8 cellular contexts compared by ENCODE assay signal in genomic region chr1:1692324-1692713, GRCh38. TPM values are rescaled to one million over a fixed set of nuclear protein-coding genes. Genes with fewer than 3 reads are reported as not detected.
DNase-seq lines count a peak whose midpoint lies in the region; ATAC-seq and TF ChIP-seq lines count a peak whose summit lies in the region.
"Not testable (repeated sequence)": the region's sequence is repeated elsewhere in the genome, so short reads cannot be mapped to it uniquely, and the experiment has no call there.

No MANE protein-coding gene starts in this region.

- H3K79me2 ChIP-seq in mammary epithelial cell (ENCODE audit: insufficient read depth, low read length): peaks cover 10% of the 10 kb centered on the region

- peak; percentile 37 for ATAC-seq in HG03280 (IDR thresholded peaks at IDR 0.05; ENCODE audit: unreplicated experiment)
- peak; percentile 52 to 63 for ATAC-seq in activated CD4-positive, CD25-positive, alpha-beta regulatory T cell treated with anti-CD3 and anti-CD28 coated beads, Interleukin-2, amount 50 U/mL, for 24 hours

- not testable (repeated sequence) for H4K20me1 ChIP-seq in mammary epithelial cell (ENCODE audit: insufficient read depth, low read length)

- TF ChIP-seq EP300 in transverse colon (IDR thresholded peaks at IDR 0.05; ENCODE audit: low read depth): not testable (repeated sequence)

- H3K36me3 ChIP-seq in mammary epithelial cell (ENCODE audit: insufficient read depth, low read length); iPS-18a (ENCODE audit: control insufficient read depth, low read depth, low read length); transverse colon: not testable (repeated sequence)

- not testable (repeated sequence) for H3K9me3 ChIP-seq in mammary epithelial cell (replicated peaks; ENCODE audit: insufficient read depth, low read length); iPS-18a (ENCODE audit: control insufficient read depth, low read depth, low read length); transverse colon

- not testable (repeated sequence) for H3K27me3 ChIP-seq in mammary epithelial cell (ENCODE audit: insufficient read depth, low read length); iPS-18a (ENCODE audit: control insufficient read depth, insufficient read depth, low read length); transverse colon

- H3K9ac ChIP-seq in mammary epithelial cell (ENCODE audit: insufficient read depth, low read length): peak overlapping the region; percentile 63
- H3K9ac ChIP-seq in iPS-18a (ENCODE audit: low read length): peak overlapping the region; percentile 74

- peak; percentile 33 to 85 for DNase-seq in NCI-H446 (lab: John Stamatoyannopoulos, UW)
- DNase-seq in mammary epithelial cell: peak; percentile 70
- peak; percentile 19 for DNase-seq in renal cortical epithelial cell (ENCODE audit: low read depth)
- not testable (repeated sequence) for DNase-seq in transverse colon

- TF ChIP-seq POLR2A in GM18526 (IDR thresholded peaks at IDR 0.05; ENCODE audit: extremely low read depth, insufficient read length) (peak; percentile 38), transverse colon (IDR thresholded peaks at IDR 0.05) (peak; percentile 22)

- BruUV-seq in mammary epithelial cell (replicated peaks; lab: Mats Ljungman, UMichigan): TSS peak; percentile 45

- CTCF ChIA-PET in mammary epithelial cell (lab: Charles Lee; ENCODE audit: low non-redundant PET): not testable (repeated sequence)

- peak overlapping the region; percentile 67 for H2AFZ ChIP-seq in mammary epithelial cell (ENCODE audit: low read depth, low read length)

- not testable (repeated sequence) for TF ChIP-seq CTCF in mammary epithelial cell (conservative IDR thresholded peaks at IDR 0.05 in 1 of 2, IDR thresholded peaks at IDR 0.05 in 1 of 2; ENCODE audit: extremely low read depth in 1 of 2, insufficient read depth in 1 of 2, low read depth in 1 of 2, low read length in 2 of 2); transverse colon (IDR thresholded peaks at IDR 0.05)

- in situ Hi-C loops in mammary epithelial cell (cut with MboI; ENCODE audit: low sequenced_read_pairs in 2 of 2); transverse colon (cut with MboI; ENCODE audit: low pct_ligation_motif_present in 1 of 4, low pct_unique_long_range_greater_than_20kb in 1 of 4, low sequenced_read_pairs in 3 of 4): not testable (repeated sequence)

- dilution Hi-C loops in mammary epithelial cell (cut with HindIII; ENCODE audit: low sequenced_read_pairs): loop anchor here (5.0 kb wide), 1 partner anchor 65 kb away; no protein-coding TSS in a partner anchor

- peak overlapping the region; percentile 61 to 65 (median 63) for H3K4me3 ChIP-seq in mammary epithelial cell (replicated peaks in 1 of 3; ENCODE audit: insufficient read depth in 1 of 3, low read depth in 2 of 3, low read length in 3 of 3)
- H3K4me3 ChIP-seq in iPS-18a (ENCODE audit: low read length): peak overlapping the region; percentile 52
- H3K4me3 ChIP-seq in transverse colon: peak overlapping the region; percentile 28 to 88 (median 60)

- not testable (repeated sequence) for H3K4me1 ChIP-seq in mammary epithelial cell (ENCODE audit: insufficient read depth, low read length); iPS-18a (ENCODE audit: control insufficient read depth, low read depth, low read length); transverse colon

- H3K4me2 ChIP-seq in mammary epithelial cell (ENCODE audit: insufficient read depth, low read depth, low read length): peak overlapping the region; percentile 36

- H3K27ac ChIP-seq in mammary epithelial cell (ENCODE audit: insufficient read depth, low read depth, low read length): peak overlapping the region; percentile 64
- H3K27ac ChIP-seq in iPS-18a (ENCODE audit: low read length): not testable (repeated sequence)
- H3K27ac ChIP-seq in transverse colon: peak overlapping the region; percentile 91 to 95 (median 92)

- 0% methylated on average over 15 of the region's 45 CpGs for WGBS in mammary epithelial cell (ENCODE audit: low coverage, missing lambda C conversion rate)
- WGBS in transverse colon (ENCODE audit: low coverage in 1 of 2), 2 donors: 0% methylated on average over 1 of the region's 45 CpGs; no CpG with 5 or more reads in 1 of the 2 donors

- intact Hi-C loops in mammary epithelial cell (cut with micrococcal nuclease): loop anchor here (10.0 kb wide), 1 partner anchor 52 kb away; no protein-coding TSS in a partner anchor
- intact Hi-C loops in transverse colon (cut with DNase I; ENCODE audit: low total_unique reads): not testable (repeated sequence)

RNA-seq across cellular contexts. Expression of gene SLC35E2B, which starts 0.3 kb away (rescaled TPM):
- total RNA-seq in mammary epithelial cell (10 to 100 TPM; 21.0 to 32.6 TPM), renal cortical epithelial cell (10.8 and 64.3 TPM in 2 replicates), transverse colon (100 to 1,000 TPM in 2 of 4 donors, 10 to 100 TPM in 2; 63.4 to 202 (median 83.9) TPM)
- 8.5 TPM for polyA plus RNA-seq in mammary epithelial cell
- 20.2 TPM for polyA minus RNA-seq in mammary epithelial cell

RNA-seq across cellular contexts. Expression of gene CDK11A, which starts 31.8 kb away (rescaled TPM):
- total RNA-seq in mammary epithelial cell (10 to 100 TPM in 1 of 2 donors, 1 to 10 TPM in 1; 9.8 to 48.0 TPM), renal cortical epithelial cell (3.6 and 15.1 TPM in 2 replicates), transverse colon (100 to 1,000 TPM in 2 of 4 donors, 10 to 100 TPM in 2; 52.9 to 250 (median 161) TPM)
- polyA plus RNA-seq in mammary epithelial cell: 4.3 TPM
- polyA minus RNA-seq in mammary epithelial cell: 1.8 TPM

RNA-seq across cellular contexts. Expression of gene CDK11B, which starts 33.5 kb away (rescaled TPM):
- total RNA-seq in mammary epithelial cell (10 to 100 TPM in 1 of 2 donors, 1 to 10 TPM in 1; 5.8 to 28.1 TPM), renal cortical epithelial cell (6.9 and 15.5 TPM in 2 replicates), transverse colon (100 to 1,000 TPM in 1 of 4 donors, 10 to 100 TPM in 3; 28.4 to 183 (median 60.5) TPM)
- 3.5 TPM for polyA plus RNA-seq in mammary epithelial cell
- 13.5 TPM for polyA minus RNA-seq in mammary epithelial cell
